ENCODE assay signal across 8 cellular contexts in genomic region chr5:131170540-131171275, GRCh38. TPM values are rescaled to one million over a fixed set of nuclear protein-coding genes. Genes with fewer than 3 reads are reported as not detected.
DNase-seq lines count a peak whose midpoint lies in the region; ATAC-seq and TF ChIP-seq lines count a peak whose summit lies in the region.

LYRM7 (plus strand) TSS chr5:131170944; CDS start chr5:131171021, 77 bp downstream.

- H3K4me1 ChIP-seq in KMS-11 (ENCODE audit: low read depth, poor library complexity, severe bottlenecking) (peaks cover 28% of the 10 kb centered on the region), Peyer's patch (peaks cover 0 to 16% (median under 1%) of the 10 kb centered on the region in 4 donors), esophagus muscularis mucosa (peaks cover 16 to 28% (median 21%) of the 10 kb centered on the region in 4 donors), muscle layer of duodenum (ENCODE audit: control insufficient read depth in 1 of 2, insufficient read depth in 2 of 2, low read length in 2 of 2) (peaks cover 16 to 19% of the 10 kb centered on the region in 2 donors)

- H3K36me3 ChIP-seq in KMS-11 (ENCODE audit: insufficient read depth), result no peaks in the 10 kb centered on the region
- H3K36me3 ChIP-seq in Peyer's patch, result no peaks in the 10 kb centered on the region
- no peaks in the 10 kb centered on the region for H3K36me3 ChIP-seq in esophagus muscularis mucosa
- H3K36me3 ChIP-seq in muscle layer of duodenum (ENCODE audit: control insufficient read depth in 1 of 2, insufficient read depth in 2 of 2, low read length in 2 of 2), result no peaks in the 10 kb centered on the region

- H3K27me3 ChIP-seq in KMS-11 (ENCODE audit: insufficient read depth, low read depth) (no peaks in the 10 kb centered on the region), Peyer's patch (no peaks in the 10 kb centered on the region), esophagus muscularis mucosa (no peaks in the 10 kb centered on the region), muscle layer of duodenum (ENCODE audit: low read depth, low read length) (no peaks in the 10 kb centered on the region)

- no peak for TF ChIP-seq EP300 in esophagus muscularis mucosa (IDR thresholded peaks at IDR 0.05)

- TF ChIP-seq POLR2A in Peyer's patch (IDR thresholded peaks at IDR 0.05) (peak; percentile 44 to 77), esophagus muscularis mucosa (IDR thresholded peaks at IDR 0.05; ENCODE audit: low read depth) (no peak)

- peak within 1 kb of the TSS; percentile 68 for H2AFZ ChIP-seq in KMS-11 (ENCODE audit: low read depth)

- intact Hi-C loops in esophagus muscularis mucosa (cut with DNase I), result loop anchor here (2.0 kb wide), 1 partner anchor 92 kb away; no protein-coding TSS in a partner anchor

- ATAC-seq in GM21737 (IDR thresholded peaks at IDR 0.05; ENCODE audit: unreplicated experiment), result peak; percentile 98

- no peaks in the 10 kb centered on the region for H4K20me1 ChIP-seq in KMS-11 (ENCODE audit: insufficient read depth)

- peak within 1 kb of the TSS; percentile 85 for H3K4me2 ChIP-seq in KMS-11

- WGBS in esophagus muscularis mucosa, result under 1% methylated on average over 29 of the region's 42 CpGs

- peak within 1 kb of the TSS; percentile 55; the same call in 1 of the 2 replicates for H3K9ac ChIP-seq in KMS-11

- H3K9me3 ChIP-seq in Peyer's patch, result no peaks in the 10 kb centered on the region
- no peaks in the 10 kb centered on the region for H3K9me3 ChIP-seq in esophagus muscularis mucosa
- H3K9me3 ChIP-seq in muscle layer of duodenum (ENCODE audit: control insufficient read depth in 1 of 2, low read length in 2 of 2), result no peaks in the 10 kb centered on the region

- peaks cover 9% of the 10 kb centered on the region; the same call in 1 of the 2 replicates for H3K79me2 ChIP-seq in KMS-11 (ENCODE audit: insufficient read depth, low read depth)

- DNase-seq in DMS53 treated with DMSO at 0.1 percent for 48 hours (lab: John Stamatoyannopoulos, UW; ENCODE audit: unreplicated experiment), result peak; percentile 99
- peak; percentile 92 to 99 (median 96) for DNase-seq in Peyer's patch
- peak; percentile 93 to 94 for DNase-seq in activated T-cell treated with anti-CD3 and anti-CD28 coated beads, Interleukin-2, amount 50 U/mL, for 48 hours
- peak; percentile 99 for DNase-seq in esophagus muscularis mucosa (ENCODE audit: extremely low spot score)
- DNase-seq in stimulated activated CD8-positive, alpha-beta memory T cell treated with anti-CD3 and anti-CD28 coated beads, Interleukin-7, amount 100 ng/mL, for 4 hours (ENCODE audit: low read depth in 2 of 2), result peak; percentile 93 to 95

- H3K4me3 ChIP-seq in KMS-11 (IDR thresholded peaks at IDR 0.05; ENCODE audit: insufficient read depth, low read depth, low read length) (no peak within 1 kb of the TSS), Peyer's patch (peak within 1 kb of the TSS; percentile 46 to 81 (median 68)), esophagus muscularis mucosa (peak within 1 kb of the TSS; percentile 61 to 80 (median 70)), muscle layer of duodenum (ENCODE audit: low read depth in 1 of 2, low read length in 2 of 2) (peak within 1 kb of the TSS; percentile 80 to 95)

- TF ChIP-seq CTCF in KMS-11 (conservative IDR thresholded peaks at IDR 0.05; ENCODE audit: low read depth, low read length), result no peak
- TF ChIP-seq CTCF in Peyer's patch (IDR thresholded peaks at IDR 0.05), result peak in 2 of 6 experiments; percentile 6 to 17
- no peak for TF ChIP-seq CTCF in esophagus muscularis mucosa (IDR thresholded peaks at IDR 0.05)

- peak within 1 kb of the TSS; percentile 38; the same call in 1 of the 2 replicates for H3K27ac ChIP-seq in KMS-11
- H3K27ac ChIP-seq in Peyer's patch, result peak within 1 kb of the TSS; percentile 66 to 86 (median 84)
- peak within 1 kb of the TSS; percentile 77 to 89 (median 80) for H3K27ac ChIP-seq in esophagus muscularis mucosa (replicated peaks in 1 of 4)
- H3K27ac ChIP-seq in muscle layer of duodenum (ENCODE audit: low read length), result peak within 1 kb of the TSS; percentile 81

RNA-seq across cellular contexts. Expression of gene LYRM7, which starts in this region (rescaled TPM):
- total RNA-seq in Peyer's patch (1 to 10 TPM; 6.6 to 8.8 (median 7.9) TPM), esophagus muscularis mucosa (1 to 10 TPM; 5.3 to 9.1 (median 8.1) TPM)
